In the genomic region with DNA sequence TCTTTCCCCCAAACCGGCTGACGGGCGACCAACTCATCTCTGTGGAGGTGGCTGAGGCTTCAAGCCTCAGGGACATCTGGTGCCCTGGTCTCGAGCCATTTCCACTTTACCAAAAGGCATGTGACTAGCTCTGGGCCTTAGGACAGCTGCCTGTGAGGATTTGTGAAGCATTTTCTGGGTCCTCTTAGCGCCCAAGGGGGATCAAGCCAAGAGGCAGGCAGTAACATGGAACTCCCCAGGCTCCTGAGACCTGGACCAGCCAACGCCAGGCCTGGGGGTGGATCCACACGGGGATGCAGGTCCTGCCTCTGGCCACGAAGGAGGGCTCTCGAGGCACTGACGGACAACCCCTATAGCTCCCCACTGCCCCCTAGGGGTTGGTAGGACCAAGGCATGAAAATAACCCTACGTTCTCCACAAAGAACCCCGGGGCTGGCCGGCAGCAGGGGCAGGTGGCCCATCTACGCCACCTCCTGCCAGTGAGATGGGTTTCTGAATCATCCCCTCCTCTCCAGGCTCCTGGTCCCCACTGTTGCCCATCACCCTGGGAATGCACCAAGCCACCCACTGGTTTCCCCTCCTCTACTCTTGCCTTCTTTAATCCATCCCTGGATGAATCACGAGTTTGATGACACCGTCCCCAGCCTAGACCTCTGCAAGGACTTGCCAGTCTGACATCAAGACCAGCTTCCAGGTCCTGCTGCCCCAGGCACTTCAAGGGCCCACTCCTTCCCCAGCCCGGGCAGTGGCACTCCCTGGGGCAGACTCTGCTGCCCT, we compare ENCODE assay signal across 9 cellular contexts. TPM values are rescaled to one million over a fixed set of nuclear protein-coding genes. Genes with fewer than 3 reads are reported as not detected.
DNase-seq lines count a peak whose midpoint lies in the region; ATAC-seq, FAIRE-seq and TF ChIP-seq lines count a peak whose summit lies in the region.
"Had no signal": no experiment of that assay in that cellular context is flagged by ENCODE, and none has a peak within 500 bp of the region (broad histone marks: within the 10 kb centered on the region; RNA-seq: fewer than 3 reads in every experiment).

No MANE protein-coding gene starts in this region.

- H3K9me3 ChIP-seq in psoas muscle, result no peaks in the 10 kb centered on the region

- H3K4me1 Mint-ChIP-seq in WTC11, result peaks cover 12% of the 10 kb centered on the region

- CTCF ChIA-PET in WTC11 (lab: Charles Lee), result interaction anchor here (0.6 to 2.9 kb wide), 30 partner anchors 9 to 537 kb away, joined by 3 to 15 read pairs (median 4); a partner anchor contains a TSS

- H3K4me1 ChIP-seq in psoas muscle, result peaks cover 11% of the 10 kb centered on the region

- peaks cover 8% of the 10 kb centered on the region for H3K36me3 Mint-ChIP-seq in WTC11

- H3K9me3 Mint-ChIP-seq in WTC11, result no peaks in the 10 kb centered on the region

- H3K27ac Mint-ChIP-seq in WTC11, result peak overlapping the region; percentile 30; the same call in 1 of the 2 replicates

- no peak for FAIRE-seq in D721Med (lab: Jason Lieb, UNC)
- no peak for FAIRE-seq in HTR-8/SVneo (lab: Jason Lieb, UNC)

- DNase-seq in D721Med (ENCODE audit: insufficient read length, low spot score) (no peak), HTR-8/SVneo (ENCODE audit: insufficient read length, low spot score) (peak; percentile 28), WTC11 (ENCODE audit: low spot score) (peak; percentile 87), fibroblast of the conjunctiva (ENCODE audit: low read depth) (peak; percentile 47), psoas muscle (peak; percentile 69 to 87), posterior vena cava (ENCODE audit: low spot score) (no peak), globus pallidus (ENCODE audit: low spot score) (no peak)

- ATAC-seq in WTC11, result peak; percentile 48
- ATAC-seq in psoas muscle, result peak; percentile 80 to 83 (median 82)
- ATAC-seq in HG02870 (IDR thresholded peaks at IDR 0.05; ENCODE audit: unreplicated experiment), result no peak

- WGBS in psoas muscle, 3 donors, result 36 to 40% (median 37%) methylated on average over 15 to 17 of the region's 17 CpGs

- no peak overlapping the region for H3K4me3 Mint-ChIP-seq in WTC11

- H3K27ac ChIP-seq in psoas muscle, result peak overlapping the region; percentile 84
- H3K27ac ChIP-seq: SK-N-MC had no signal

- no peaks in the 10 kb centered on the region for H3K27me3 ChIP-seq in psoas muscle (ENCODE audit: insufficient read depth in 3 of 3, low read length in 2 of 3)

- POLR2A ChIA-PET in WTC11 (lab: Charles Lee), result interaction anchor here (0.6 kb wide), 1 partner anchor 1454 kb away, joined by 6 read pairs; no protein-coding TSS in a partner anchor

- peak overlapping the region; percentile 20 for H3K4me3 ChIP-seq in psoas muscle
- H3K4me3 ChIP-seq: SK-N-MC had no signal

- intact Hi-C loops in psoas muscle (cut with DNase I) (loop anchor here in 1 of 2 donors (5.0 kb wide), 1 partner anchor 35 kb away; no protein-coding TSS in a partner anchor), posterior vena cava (cut with DNase I) (no loop called here)

- peak; percentile 53 for TF ChIP-seq CTCF in D721Med (IDR thresholded peaks at IDR 0.05; ENCODE audit: insufficient read depth, missing control alignments)
- peak; percentile 78 for TF ChIP-seq CTCF in WTC11 (IDR thresholded peaks at IDR 0.05)
- peak; percentile 66 for TF ChIP-seq CTCF in psoas muscle (IDR thresholded peaks at IDR 0.05)

- peaks cover 0 to 65% of the 10 kb centered on the region in 2 donors for H3K36me3 ChIP-seq in psoas muscle (ENCODE audit: insufficient read depth in 1 of 2, low read depth in 1 of 2)

- no peaks in the 10 kb centered on the region for H3K27me3 Mint-ChIP-seq in WTC11 (ENCODE audit: low read depth)

TF ChIP-seq in WTC11, 78 proteins besides CTCF, POLR2A, EP300 and RAD21:
- no peak for TF ChIP-seq TEAD1 (CRISPR knock-in tag; IDR thresholded peaks at IDR 0.05)
- no peak for TF ChIP-seq ZNF317 (CRISPR knock-in tag; IDR thresholded peaks at IDR 0.05; ENCODE audit: borderline replicate concordance, low read depth)
- no peak for TF ChIP-seq ELF4 (CRISPR knock-in tag; IDR thresholded peaks at IDR 0.05; ENCODE audit: low read depth)
- TF ChIP-seq, protein P1, sequence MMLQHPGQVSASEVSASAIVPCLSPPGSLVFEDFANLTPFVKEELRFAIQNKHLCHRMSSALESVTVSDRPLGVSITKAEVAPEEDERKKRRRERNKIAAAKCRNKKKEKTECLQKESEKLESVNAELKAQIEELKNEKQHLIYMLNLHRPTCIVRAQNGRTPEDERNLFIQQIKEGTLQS (CRISPR knock-in tag; conservative IDR thresholded peaks at IDR 0.05), result no peak
- no peak for TF ChIP-seq NR2C2 (CRISPR knock-in tag; IDR thresholded peaks at IDR 0.05)
- TF ChIP-seq NR1H2 (CRISPR knock-in tag; IDR thresholded peaks at IDR 0.05), result no peak
- TF ChIP-seq, protein P2, sequence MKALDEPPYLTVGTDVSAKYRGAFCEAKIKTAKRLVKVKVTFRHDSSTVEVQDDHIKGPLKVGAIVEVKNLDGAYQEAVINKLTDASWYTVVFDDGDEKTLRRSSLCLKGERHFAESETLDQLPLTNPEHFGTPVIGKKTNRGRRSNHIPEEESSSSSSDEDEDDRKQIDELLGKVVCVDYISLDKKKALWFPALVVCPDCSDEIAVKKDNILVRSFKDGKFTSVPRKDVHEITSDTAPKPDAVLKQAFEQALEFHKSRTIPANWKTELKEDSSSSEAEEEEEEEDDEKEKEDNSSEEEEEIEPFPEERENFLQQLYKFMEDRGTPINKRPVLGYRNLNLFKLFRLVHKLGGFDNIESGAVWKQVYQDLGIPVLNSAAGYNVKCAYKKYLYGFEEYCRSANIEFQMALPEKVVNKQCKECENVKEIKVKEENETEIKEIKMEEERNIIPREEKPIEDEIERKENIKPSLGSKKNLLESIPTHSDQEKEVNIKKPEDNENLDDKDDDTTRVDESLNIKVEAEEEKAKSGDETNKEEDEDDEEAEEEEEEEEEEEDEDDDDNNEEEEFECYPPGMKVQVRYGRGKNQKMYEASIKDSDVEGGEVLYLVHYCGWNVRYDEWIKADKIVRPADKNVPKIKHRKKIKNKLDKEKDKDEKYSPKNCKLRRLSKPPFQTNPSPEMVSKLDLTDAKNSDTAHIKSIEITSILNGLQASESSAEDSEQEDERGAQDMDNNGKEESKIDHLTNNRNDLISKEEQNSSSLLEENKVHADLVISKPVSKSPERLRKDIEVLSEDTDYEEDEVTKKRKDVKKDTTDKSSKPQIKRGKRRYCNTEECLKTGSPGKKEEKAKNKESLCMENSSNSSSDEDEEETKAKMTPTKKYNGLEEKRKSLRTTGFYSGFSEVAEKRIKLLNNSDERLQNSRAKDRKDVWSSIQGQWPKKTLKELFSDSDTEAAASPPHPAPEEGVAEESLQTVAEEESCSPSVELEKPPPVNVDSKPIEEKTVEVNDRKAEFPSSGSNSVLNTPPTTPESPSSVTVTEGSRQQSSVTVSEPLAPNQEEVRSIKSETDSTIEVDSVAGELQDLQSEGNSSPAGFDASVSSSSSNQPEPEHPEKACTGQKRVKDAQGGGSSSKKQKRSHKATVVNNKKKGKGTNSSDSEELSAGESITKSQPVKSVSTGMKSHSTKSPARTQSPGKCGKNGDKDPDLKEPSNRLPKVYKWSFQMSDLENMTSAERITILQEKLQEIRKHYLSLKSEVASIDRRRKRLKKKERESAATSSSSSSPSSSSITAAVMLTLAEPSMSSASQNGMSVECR (CRISPR knock-in tag; IDR thresholded peaks at IDR 0.05; ENCODE audit: borderline replicate concordance), result no peak
- TF ChIP-seq, protein P3, sequence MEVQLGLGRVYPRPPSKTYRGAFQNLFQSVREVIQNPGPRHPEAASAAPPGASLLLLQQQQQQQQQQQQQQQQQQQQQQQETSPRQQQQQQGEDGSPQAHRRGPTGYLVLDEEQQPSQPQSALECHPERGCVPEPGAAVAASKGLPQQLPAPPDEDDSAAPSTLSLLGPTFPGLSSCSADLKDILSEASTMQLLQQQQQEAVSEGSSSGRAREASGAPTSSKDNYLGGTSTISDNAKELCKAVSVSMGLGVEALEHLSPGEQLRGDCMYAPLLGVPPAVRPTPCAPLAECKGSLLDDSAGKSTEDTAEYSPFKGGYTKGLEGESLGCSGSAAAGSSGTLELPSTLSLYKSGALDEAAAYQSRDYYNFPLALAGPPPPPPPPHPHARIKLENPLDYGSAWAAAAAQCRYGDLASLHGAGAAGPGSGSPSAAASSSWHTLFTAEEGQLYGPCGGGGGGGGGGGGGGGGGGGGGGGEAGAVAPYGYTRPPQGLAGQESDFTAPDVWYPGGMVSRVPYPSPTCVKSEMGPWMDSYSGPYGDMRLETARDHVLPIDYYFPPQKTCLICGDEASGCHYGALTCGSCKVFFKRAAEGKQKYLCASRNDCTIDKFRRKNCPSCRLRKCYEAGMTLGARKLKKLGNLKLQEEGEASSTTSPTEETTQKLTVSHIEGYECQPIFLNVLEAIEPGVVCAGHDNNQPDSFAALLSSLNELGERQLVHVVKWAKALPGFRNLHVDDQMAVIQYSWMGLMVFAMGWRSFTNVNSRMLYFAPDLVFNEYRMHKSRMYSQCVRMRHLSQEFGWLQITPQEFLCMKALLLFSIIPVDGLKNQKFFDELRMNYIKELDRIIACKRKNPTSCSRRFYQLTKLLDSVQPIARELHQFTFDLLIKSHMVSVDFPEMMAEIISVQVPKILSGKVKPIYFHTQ (CRISPR knock-in tag; IDR thresholded peaks at IDR 0.05), result no peak
- TF ChIP-seq ZNF232 (CRISPR knock-in tag; IDR thresholded peaks at IDR 0.05), result no peak
- no peak for TF ChIP-seq SOX15 (CRISPR knock-in tag; IDR thresholded peaks at IDR 0.05)
TF ChIP-seq in WTC11: peak in this region for 0.

RNA-seq across cellular contexts. Expression of a gene that starts 7.0 kb away (rescaled TPM):
- total RNA-seq in WTC11 (2021) (54.2 to 59.1 TPM (median 58.2 TPM) in 3 replicates), psoas muscle (10 to 100 TPM; 11.4 to 24.0 (median 19.1) TPM), posterior vena cava (10 to 100 TPM; 66.3 to 75.9 TPM)
- 100 to 1,000 TPM in 1 of 3 donors, 10 to 100 TPM in 2; 23.9 to 164 (median 40.0) TPM for polyA plus RNA-seq in psoas muscle

RNA-seq across cellular contexts. Expression of a gene that starts 37.8 kb away (rescaled TPM):
- total RNA-seq in WTC11 (2021) (8.3 to 8.7 TPM (median 8.6 TPM) in 3 replicates), psoas muscle (1 to 10 TPM; 3.1 to 5.1 (median 3.8) TPM), posterior vena cava (1 to 10 TPM; 5.7 to 6.1 TPM)
- 1 to 10 TPM; 2.4 to 3.5 (median 2.8) TPM for polyA plus RNA-seq in psoas muscle

RNA-seq across cellular contexts. Expression of a gene that starts 46.5 kb away (rescaled TPM):
- total RNA-seq in WTC11 (2021) (36.0 to 52.9 TPM (median 38.3 TPM) in 3 replicates), psoas muscle (10 to 100 TPM; 55.9 to 97.4 (median 78.6) TPM), posterior vena cava (10 to 100 TPM; 42.1 to 50.3 TPM)
- polyA plus RNA-seq in psoas muscle, result 100 to 1,000 TPM in 2 of 3 donors, 10 to 100 TPM in 1; 64.6 to 138 (median 108) TPM

Comparison
In these comparisons a context has a peak if more than half of its experiments do, and no peak if none do; other contexts are left out.
1. DNase-seq: peak in HTR-8/SVneo (single experiment), WTC11 (single experiment), fibroblast of the conjunctiva (single experiment) and psoas muscle (2 of 2); none in D721Med (single experiment), posterior vena cava (single experiment) and globus pallidus (single experiment).
2. Peak in every context shown above with its lines, with median percentiles within 50 percentile points of each other: CTCF ChIP-seq.